In the genomic region with DNA sequence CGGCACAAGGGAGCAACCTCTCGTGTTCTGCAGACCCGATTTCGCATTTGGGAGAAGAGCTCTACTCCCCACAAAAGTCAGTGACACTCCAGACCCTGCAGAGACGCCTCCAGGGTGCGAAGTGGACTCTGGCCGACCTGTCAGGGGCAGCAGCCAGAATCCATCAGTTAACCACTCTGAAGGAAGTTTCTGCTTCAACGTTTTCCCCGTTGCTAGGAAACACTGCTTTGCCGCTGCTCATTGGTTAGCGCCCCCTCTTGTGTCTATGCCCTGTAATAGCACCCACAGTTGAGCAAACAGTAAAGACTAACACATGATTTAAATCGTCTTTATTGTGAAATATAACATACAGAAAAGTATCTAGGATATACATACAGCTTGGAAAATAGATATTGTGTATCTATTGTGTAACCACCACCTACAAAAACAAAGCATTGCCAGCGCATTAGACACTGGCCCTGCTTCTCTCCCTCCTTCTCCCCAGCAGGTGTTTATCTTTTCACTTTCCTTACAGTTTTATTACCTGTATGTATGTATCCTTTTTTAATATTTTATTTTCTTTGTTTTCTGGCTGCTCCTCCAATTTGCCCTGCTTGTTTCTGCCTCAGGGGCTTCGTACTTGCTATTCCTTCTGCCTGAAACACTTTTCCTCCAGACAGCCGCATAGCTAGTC, we compare ENCODE assay signal across 8 cellular contexts. TPM values are rescaled to one million over a fixed set of nuclear protein-coding genes. Genes with fewer than 3 reads are reported as not detected.
DNase-seq lines count a peak whose midpoint lies in the region; ATAC-seq and TF ChIP-seq lines count a peak whose summit lies in the region.

No MANE protein-coding gene starts in this region.

- H3K4me1 ChIP-seq in osteoblast (ENCODE audit: insufficient read depth, low read length) (no peaks in the 10 kb centered on the region), suprapubic skin (peaks cover 3% of the 10 kb centered on the region)

- intact Hi-C loops in activated T-helper 2 cell treated with anti-CD3 and anti-CD28 coated beads, Interferon-gamma antibody, Interleukin-2, Interleukin-4, amounts not matched to agents 10 μg/mL and 5 μg/mL and 100 μg/mL, durations not matched to agents 14 hours and 24 hours and 36 hours (cut with micrococcal nuclease) = loop anchor here (1.0 to 2.0 kb wide), 2 partner anchors 13 to 585 kb away; no protein-coding TSS in a partner anchor

- ATAC-seq in GM21723 (IDR thresholded peaks at IDR 0.05; ENCODE audit: unreplicated experiment) = peak; percentile 88

- peak overlapping the region; percentile 19 to 64 for H3K4me3 ChIP-seq in foreskin fibroblast (ENCODE audit: low read depth in 1 of 2, low read length in 2 of 2)
- H3K4me3 ChIP-seq in osteoblast (ENCODE audit: insufficient read depth, low read length) = peak overlapping the region; percentile 25
- peak overlapping the region; percentile 20 for H3K4me3 ChIP-seq in suprapubic skin

- no peak for TF ChIP-seq EP300 in suprapubic skin (IDR thresholded peaks at IDR 0.05)

- no peaks in the 10 kb centered on the region for H3K36me3 Mint-ChIP-seq in activated T-helper 2 cell treated with anti-CD3 and anti-CD28 coated beads, Interferon-gamma antibody, Interleukin-2, Interleukin-4, amounts not matched to agents 10 μg/mL and 5 μg/mL and 100 μg/mL, durations not matched to agents 14 hours and 24 hours and 36 hours (ENCODE audit: low read depth)

- H3K9me3 Mint-ChIP-seq in activated T-helper 2 cell treated with anti-CD3 and anti-CD28 coated beads, Interferon-gamma antibody, Interleukin-2, Interleukin-4, amounts not matched to agents 10 μg/mL and 5 μg/mL and 100 μg/mL, durations not matched to agents 14 hours and 24 hours and 36 hours = no peaks in the 10 kb centered on the region

- no peak overlapping the region for H3K27ac Mint-ChIP-seq in activated T-helper 2 cell treated with anti-CD3 and anti-CD28 coated beads, Interferon-gamma antibody, Interleukin-2, Interleukin-4, amounts not matched to agents 10 μg/mL and 5 μg/mL and 100 μg/mL, durations not matched to agents 14 hours and 24 hours and 36 hours

- no peaks in the 10 kb centered on the region for H4K20me1 ChIP-seq in osteoblast (ENCODE audit: insufficient read depth, low read length)

- H3K27me3 ChIP-seq in osteoblast (ENCODE audit: insufficient read depth, low read length) (no peaks in the 10 kb centered on the region), suprapubic skin (no peaks in the 10 kb centered on the region)

- WGBS in suprapubic skin = 20% methylated on average over 9 of the region's 15 CpGs

- H2AFZ ChIP-seq in osteoblast (ENCODE audit: low read length) = peak overlapping the region; percentile 72

- H3K9me3 ChIP-seq in osteoblast (ENCODE audit: low read depth, low read length) = peaks cover 3% of the 10 kb centered on the region
- no peaks in the 10 kb centered on the region for H3K9me3 ChIP-seq in suprapubic skin

- H3K27me3 Mint-ChIP-seq in activated T-helper 2 cell treated with anti-CD3 and anti-CD28 coated beads, Interferon-gamma antibody, Interleukin-2, Interleukin-4, amounts not matched to agents 10 μg/mL and 5 μg/mL and 100 μg/mL, durations not matched to agents 14 hours and 24 hours and 36 hours (ENCODE audit: low read depth) = no peaks in the 10 kb centered on the region

- H3K4me2 ChIP-seq in osteoblast (ENCODE audit: insufficient read depth, low read length) = peak overlapping the region; percentile 81

- H3K4me1 Mint-ChIP-seq in activated T-helper 2 cell treated with anti-CD3 and anti-CD28 coated beads, Interferon-gamma antibody, Interleukin-2, Interleukin-4, amounts not matched to agents 10 μg/mL and 5 μg/mL and 100 μg/mL, durations not matched to agents 14 hours and 24 hours and 36 hours (ENCODE audit: low read depth) = peaks cover 8% of the 10 kb centered on the region

- peak; percentile 27 for DNase-seq in DMS53 treated with DMSO at 0.1 percent for 48 hours (lab: John Stamatoyannopoulos, UW; ENCODE audit: unreplicated experiment)
- DNase-seq in SHP77 (lab: John Stamatoyannopoulos, UW) = peak; percentile 73 to 86
- DNase-seq in activated T-helper 2 cell treated with anti-CD3 and anti-CD28 coated beads, Interferon-gamma antibody, Interleukin-2, Interleukin-4, amounts not matched to agents 10 μg/mL and 5 μg/mL and 100 μg/mL, durations not matched to agents 14 hours and 24 hours and 36 hours (ENCODE audit: low spot score) = peak; percentile 62
- peak; percentile 73 to 91 for DNase-seq in foreskin fibroblast
- peak; percentile 92 for DNase-seq in osteoblast (ENCODE audit: insufficient read length, low spot score, missing footprints)
- DNase-seq in suprapubic skin (ENCODE audit: low spot score in 2 of 2) = peak; percentile 81 to 86

- H3K27ac ChIP-seq in osteoblast (ENCODE audit: low read depth, low read length) (no peak overlapping the region), suprapubic skin (no peak overlapping the region)

- TF ChIP-seq POLR2A in suprapubic skin (IDR thresholded peaks at IDR 0.05) = no peak

- H3K36me3 ChIP-seq in osteoblast (ENCODE audit: insufficient read depth, low read length) (no peaks in the 10 kb centered on the region), suprapubic skin (no peaks in the 10 kb centered on the region)

- peak overlapping the region; percentile 35 for H3K4me3 Mint-ChIP-seq in activated T-helper 2 cell treated with anti-CD3 and anti-CD28 coated beads, Interferon-gamma antibody, Interleukin-2, Interleukin-4, amounts not matched to agents 10 μg/mL and 5 μg/mL and 100 μg/mL, durations not matched to agents 14 hours and 24 hours and 36 hours (ENCODE audit: low read depth)

- H3K79me2 ChIP-seq in osteoblast (ENCODE audit: insufficient read depth, low read length) = no peaks in the 10 kb centered on the region

- TF ChIP-seq CTCF in LNCAP (IDR thresholded peaks at IDR 0.05) = peak; percentile 96
- peak; percentile 95 for TF ChIP-seq CTCF in foreskin fibroblast (IDR thresholded peaks at IDR 0.05; ENCODE audit: low read depth, low read length)
- peak; percentile 96 for TF ChIP-seq CTCF in osteoblast (IDR thresholded peaks at IDR 0.05; ENCODE audit: extremely low read depth, low read depth, low read length)
- peak; percentile 88 to 93 for TF ChIP-seq CTCF in suprapubic skin (IDR thresholded peaks at IDR 0.05)

RNA-seq across cellular contexts. Expression of gene TMEM40, which starts 38.9 kb away (rescaled TPM):
- total RNA-seq in activated T-helper 2 cell treated with anti-CD3 and anti-CD28 coated beads, Interferon-gamma antibody, Interleukin-2, Interleukin-4, amounts not matched to agents 10 μg/mL and 5 μg/mL and 100 μg/mL, durations not matched to agents 14 hours and 24 hours and 36 hours = not detected in 2 replicates
- not detected in 2 replicates for total RNA-seq in osteoblast
- total RNA-seq in suprapubic skin = 10 to 100 TPM; 47.7 to 82.2 (median 63.8) TPM

RNA-seq across cellular contexts. Expression of gene RAF1, which starts 56.2 kb away (rescaled TPM):
- total RNA-seq in activated T-helper 2 cell treated with anti-CD3 and anti-CD28 coated beads, Interferon-gamma antibody, Interleukin-2, Interleukin-4, amounts not matched to agents 10 μg/mL and 5 μg/mL and 100 μg/mL, durations not matched to agents 14 hours and 24 hours and 36 hours = 85.1 and 89.7 TPM in 2 replicates
- 107 and 118 TPM in 2 replicates for total RNA-seq in osteoblast
- total RNA-seq in suprapubic skin = 100 to 1,000 TPM in 3 of 4 donors, 10 to 100 TPM in 1; 96.3 to 155 (median 123) TPM

Comparison
In these comparisons a context has a peak if more than half of its experiments do, and no peak if none do; other contexts are left out.
1. DNase-seq: peak in every context shown above with its lines; median percentile 92 in osteoblast; 84 in suprapubic skin; 82 in foreskin fibroblast; 80 in SHP77; 62 in activated T-helper 2 cell treated with anti-CD3 and anti-CD28 coated beads, Interferon-gamma antibody, Interleukin-2, Interleukin-4, amounts not matched to agents 10 μg/mL and 5 μg/mL and 100 μg/mL, durations not matched to agents 14 hours and 24 hours and 36 hours; 27 in DMS53 treated with DMSO at 0.1 percent for 48 hours.
2. RNA of gene TMEM40, which starts 38.9 kb away (total RNA-seq): 47.7 to 82.2 TPM in suprapubic skin; not detected in activated T-helper 2 cell treated with anti-CD3 and anti-CD28 coated beads, Interferon-gamma antibody, Interleukin-2, Interleukin-4, amounts not matched to agents 10 μg/mL and 5 μg/mL and 100 μg/mL, durations not matched to agents 14 hours and 24 hours and 36 hours and not detected in osteoblast; every median in the first group is over 10 times any median in the second.
3. Peak in every context shown above with its lines, with median percentiles within 50 percentile points of each other: CTCF ChIP-seq and H3K4me3 ChIP-seq.